ENCODE assay signal across 15 cellular contexts in the genomic region with DNA sequence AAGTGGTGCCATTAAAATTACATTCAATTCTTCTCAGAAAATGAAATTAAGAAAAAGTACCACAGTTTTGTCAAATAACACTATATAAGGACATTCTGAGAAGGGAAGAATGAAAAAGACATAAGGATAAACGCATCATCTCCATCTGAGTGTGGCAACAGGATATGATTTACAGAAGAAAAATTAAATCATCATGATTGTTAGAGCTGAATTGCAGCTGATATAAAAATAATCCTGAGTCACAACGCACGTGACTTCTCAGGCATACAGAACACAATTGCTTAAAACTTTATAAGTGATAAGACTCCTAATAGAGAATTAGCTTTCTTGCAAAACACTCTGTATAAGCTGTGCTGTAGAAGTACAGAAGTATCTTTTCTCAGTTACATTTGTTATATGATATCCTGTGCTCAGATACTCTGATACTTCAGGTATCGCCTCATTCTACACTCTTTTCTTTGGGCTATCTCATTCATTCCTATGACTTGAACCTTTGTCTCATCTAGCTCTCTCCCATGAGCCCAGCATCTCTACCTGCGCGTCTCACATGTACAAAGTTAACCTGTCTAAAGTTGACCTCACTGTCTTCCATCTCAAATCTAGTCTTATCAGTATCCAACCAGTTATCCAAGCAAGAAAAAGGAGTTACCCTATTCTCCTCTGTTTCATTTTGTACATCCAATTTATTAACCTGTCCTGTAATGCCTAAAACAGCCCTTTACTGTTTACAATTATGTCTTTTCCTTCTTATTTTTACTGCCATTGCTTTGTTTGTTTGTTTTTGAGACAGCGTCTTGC.
DNase-seq lines count a peak whose midpoint lies in the region; ATAC-seq and TF ChIP-seq lines count a peak whose summit lies in the region.
"Had no signal": no experiment of that assay in that cellular context is flagged by ENCODE, and none has a peak within 500 bp of the region (broad histone marks: within the 10 kb centered on the region; RNA-seq: fewer than 3 reads in every experiment).

No MANE protein-coding gene starts in this region.

- H3K4me3 ChIP-seq in AG04449 (ENCODE audit: low read depth, low read length): no peak overlapping the region
- no peak overlapping the region for H3K4me3 ChIP-seq in choroid plexus epithelial cell (ENCODE audit: low read depth, low read length)
- H3K4me3 ChIP-seq in mesendoderm (ENCODE audit: low read length): no peak overlapping the region
- no peak overlapping the region for H3K4me3 ChIP-seq in hepatocyte
- H3K4me3 ChIP-seq: skin epidermis had no signal

- H3K4me1 ChIP-seq in mesendoderm (ENCODE audit: control insufficient read depth, low read depth, low read length) (peaks cover 7% of the 10 kb centered on the region), hepatocyte (ENCODE audit: insufficient read depth) (peaks cover 6% of the 10 kb centered on the region)

- no peaks in the 10 kb centered on the region for H3K9me3 ChIP-seq in hepatocyte (ENCODE audit: low read depth)

- ATAC-seq in GM18511 (IDR thresholded peaks at IDR 0.05; ENCODE audit: unreplicated experiment): no peak
- ATAC-seq in HG02981 (IDR thresholded peaks at IDR 0.05; ENCODE audit: unreplicated experiment): no peak
- ATAC-seq: left ventricle myocardium superior had no signal

- H2BK5ac ChIP-seq in mesendoderm (ENCODE audit: low read length): no peak overlapping the region

- TF ChIP-seq CTCF in AG04449 (IDR thresholded peaks at IDR 0.05; ENCODE audit: insufficient read depth, low read length, missing control alignments) (no peak), choroid plexus epithelial cell (conservative IDR thresholded peaks at IDR 0.05; ENCODE audit: low read depth, low read length) (no peak), hepatocyte (IDR thresholded peaks at IDR 0.05; ENCODE audit: poor library complexity) (no peak)

- no peak overlapping the region for H2AK5ac ChIP-seq in mesendoderm (ENCODE audit: low read length)

- no peaks in the 10 kb centered on the region for H3K36me3 ChIP-seq in mesendoderm (ENCODE audit: control insufficient read depth, insufficient read depth, low read length)
- H3K36me3 ChIP-seq in hepatocyte (replicated peaks; ENCODE audit: insufficient read depth, low read depth): no peaks in the 10 kb centered on the region

- H3K18ac ChIP-seq in mesendoderm (ENCODE audit: low read length): no peak overlapping the region

- H3K9me2 ChIP-seq in hepatocyte (replicated peaks; ENCODE audit: insufficient read depth): no peaks in the 10 kb centered on the region

- no peaks in the 10 kb centered on the region for H3K27me3 ChIP-seq in mesendoderm (ENCODE audit: insufficient read depth, low read length, poor library complexity)
- H3K27me3 ChIP-seq in hepatocyte: no peaks in the 10 kb centered on the region

- no peaks in the 10 kb centered on the region for H3K79me1 ChIP-seq in mesendoderm (ENCODE audit: low read length)

- H3K9ac ChIP-seq in mesendoderm (ENCODE audit: low read length): no peak overlapping the region

- peak overlapping the region; percentile 57 for H2BK15ac ChIP-seq in mesendoderm (replicated peaks; ENCODE audit: low read depth)

- H3K27ac ChIP-seq in mesendoderm (ENCODE audit: low read depth, low read length) (no peak overlapping the region), hepatocyte (no peak overlapping the region)

- POLR2A ChIA-PET in AG04449 (lab: Yijun Ruan, JAX): interaction anchor here (0.6 to 3.0 kb wide), 14 partner anchors 8 to 169 kb away, joined by 3 to 23 read pairs (median 4); no protein-coding TSS in a partner anchor

- CTCF ChIA-PET in AG04449 (lab: Yijun Ruan, JAX): interaction anchor here (0.6 to 1.6 kb wide), 11 partner anchors 8 to 202 kb away, joined by 3 to 7 read pairs (median 3); no protein-coding TSS in a partner anchor

- peak; percentile 92 for DNase-seq in AG04449 (ENCODE audit: low read depth, low spot score)
- DNase-seq in NCI-H226: peak; percentile 53
- peak; percentile 85 for DNase-seq in choroid plexus epithelial cell (ENCODE audit: low read depth)
- no peak for DNase-seq in mesendoderm
- DNase-seq in NCI-H524 (lab: John Stamatoyannopoulos, UW): no peak
- no peak for DNase-seq in hepatocyte (ENCODE audit: low spot score)
- DNase-seq: ACHN; activated CD4-positive, alpha-beta T cell treated with anti-CD3 and anti-CD28 coated beads for 1 hour; activated T-cell treated with anti-CD3 and anti-CD28 coated beads, Interleukin-2, amount 50 U/mL, for 24 hours; effector CD8-positive, alpha-beta T cell; hippocampal formation; left ventricle myocardium superior had no signal

- H3K4ac ChIP-seq in mesendoderm (ENCODE audit: low read depth, low read length): no peak overlapping the region

- H2AFZ ChIP-seq in hepatocyte: no peak overlapping the region

- no peaks in the 10 kb centered on the region for H3K79me2 ChIP-seq in mesendoderm (ENCODE audit: control insufficient read depth, insufficient read depth, low read length)
- no peaks in the 10 kb centered on the region for H3K79me2 ChIP-seq in hepatocyte

- H4K8ac ChIP-seq in mesendoderm (ENCODE audit: low read depth, low read length): no peak overlapping the region

- H3K4me2 ChIP-seq in mesendoderm (ENCODE audit: low read length): no peak overlapping the region
- no peak overlapping the region for H3K4me2 ChIP-seq in hepatocyte

- WGBS in mesendoderm (ENCODE audit: extremely low coverage, insufficient coverage, low lambda C conversion rate): no CpG with 5 or more reads among the region's 7 CpGs
- 94% methylated on average over 7 of the region's 7 CpGs for WGBS in hepatocyte (ENCODE audit: low lambda C conversion rate, missing lambda C conversion rate)

- no peaks in the 10 kb centered on the region for H4K20me1 ChIP-seq in hepatocyte (ENCODE audit: insufficient read depth, poor library complexity, severe bottlenecking)

- H2BK120ac ChIP-seq in mesendoderm (ENCODE audit: low read depth, low read length): no peak overlapping the region

- H3K23ac ChIP-seq in mesendoderm (ENCODE audit: low read length): no peak overlapping the region

- H3K56ac ChIP-seq in mesendoderm (ENCODE audit: low read length): no peak overlapping the region

- H4K5ac ChIP-seq in mesendoderm (ENCODE audit: low read length): no peak overlapping the region

Comparison
In these comparisons a context has a peak if more than half of its experiments do, and no peak if none do; other contexts are left out.
1. DNase-seq: peak in AG04449 (single experiment), NCI-H226 (single experiment) and choroid plexus epithelial cell (single experiment); none in mesendoderm (single experiment), NCI-H524 (0 of 2) and hepatocyte (single experiment).